Comparison of ENCODE assay signal across 7 cellular contexts in genomic region chr11:7020183-7020917, GRCh38. TPM values are rescaled to one million over a fixed set of nuclear protein-coding genes. Genes with fewer than 3 reads are reported as not detected.
DNase-seq lines count a peak whose midpoint lies in the region; ATAC-seq and TF ChIP-seq lines count a peak whose summit lies in the region.

A gene with protein sequence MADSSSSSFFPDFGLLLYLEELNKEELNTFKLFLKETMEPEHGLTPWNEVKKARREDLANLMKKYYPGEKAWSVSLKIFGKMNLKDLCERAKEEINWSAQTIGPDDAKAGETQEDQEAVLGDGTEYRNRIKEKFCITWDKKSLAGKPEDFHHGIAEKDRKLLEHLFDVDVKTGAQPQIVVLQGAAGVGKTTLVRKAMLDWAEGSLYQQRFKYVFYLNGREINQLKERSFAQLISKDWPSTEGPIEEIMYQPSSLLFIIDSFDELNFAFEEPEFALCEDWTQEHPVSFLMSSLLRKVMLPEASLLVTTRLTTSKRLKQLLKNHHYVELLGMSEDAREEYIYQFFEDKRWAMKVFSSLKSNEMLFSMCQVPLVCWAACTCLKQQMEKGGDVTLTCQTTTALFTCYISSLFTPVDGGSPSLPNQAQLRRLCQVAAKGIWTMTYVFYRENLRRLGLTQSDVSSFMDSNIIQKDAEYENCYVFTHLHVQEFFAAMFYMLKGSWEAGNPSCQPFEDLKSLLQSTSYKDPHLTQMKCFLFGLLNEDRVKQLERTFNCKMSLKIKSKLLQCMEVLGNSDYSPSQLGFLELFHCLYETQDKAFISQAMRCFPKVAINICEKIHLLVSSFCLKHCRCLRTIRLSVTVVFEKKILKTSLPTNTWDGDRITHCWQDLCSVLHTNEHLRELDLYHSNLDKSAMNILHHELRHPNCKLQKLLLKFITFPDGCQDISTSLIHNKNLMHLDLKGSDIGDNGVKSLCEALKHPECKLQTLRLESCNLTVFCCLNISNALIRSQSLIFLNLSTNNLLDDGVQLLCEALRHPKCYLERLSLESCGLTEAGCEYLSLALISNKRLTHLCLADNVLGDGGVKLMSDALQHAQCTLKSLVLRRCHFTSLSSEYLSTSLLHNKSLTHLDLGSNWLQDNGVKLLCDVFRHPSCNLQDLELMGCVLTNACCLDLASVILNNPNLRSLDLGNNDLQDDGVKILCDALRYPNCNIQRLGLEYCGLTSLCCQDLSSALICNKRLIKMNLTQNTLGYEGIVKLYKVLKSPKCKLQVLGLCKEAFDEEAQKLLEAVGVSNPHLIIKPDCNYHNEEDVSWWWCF (plus strand): TSS chr11:7020479. CDS start chr11:7038587, 18,108 bp downstream.
Gene ZNF214 (minus strand): TSS chr11:7020346. CDS start chr11:7002835, 17,511 bp downstream.

- H3K27ac ChIP-seq in Peyer's patch (peak within 1 kb of the TSS in 3 of 4 donors; percentile 41 to 73 (median 73)), smooth muscle cell (ENCODE audit: low read depth) (peak within 1 kb of the TSS; percentile 76)

- 4% methylated on average over 42 of the region's 47 CpGs for WGBS in smooth muscle cell (ENCODE audit: low lambda C conversion rate)

- H3K4me1 ChIP-seq in Peyer's patch, result peaks cover 0 to 3% (median 0%) of the 10 kb centered on the region in 4 donors
- peaks cover 12% of the 10 kb centered on the region for H3K4me1 ChIP-seq in smooth muscle cell (ENCODE audit: low read depth)

- H3K36me3 ChIP-seq in Peyer's patch, result no peaks in the 10 kb centered on the region
- H3K36me3 ChIP-seq in kidney epithelial cell (ENCODE audit: control insufficient read depth, insufficient read depth, low read length), result no peaks in the 10 kb centered on the region
- no peaks in the 10 kb centered on the region for H3K36me3 ChIP-seq in smooth muscle cell (ENCODE audit: low read depth)

- peak within 1 kb of the TSS; percentile 81 for H3K9ac ChIP-seq in smooth muscle cell (ENCODE audit: low read depth)

- H3K4me3 ChIP-seq in GM12864 (ENCODE audit: low read depth, low read length), result peak within 1 kb of the TSS; percentile 46
- peak within 1 kb of the TSS; percentile 29 to 82 (median 58) for H3K4me3 ChIP-seq in Peyer's patch
- peak within 1 kb of the TSS; percentile 66 for H3K4me3 ChIP-seq in kidney epithelial cell (ENCODE audit: low read depth, low read length)
- H3K4me3 ChIP-seq in smooth muscle cell, result peak within 1 kb of the TSS; percentile 89

- no peaks in the 10 kb centered on the region for H3F3A ChIP-seq in smooth muscle cell (ENCODE audit: low read depth)

- H4K20me1 ChIP-seq in smooth muscle cell (ENCODE audit: low read depth), result no peaks in the 10 kb centered on the region

- peak; percentile 7 for DNase-seq in GM12864 (ENCODE audit: low read depth)
- peak; percentile 47 to 97 (median 94) for DNase-seq in Peyer's patch
- peak; percentile 91 for DNase-seq in dedifferentiated amniotic fluid mesenchymal stem cell (ENCODE audit: extremely low spot score)
- peak; percentile 74 for DNase-seq in kidney epithelial cell (ENCODE audit: low read depth)
- peak; percentile 65 for DNase-seq in smooth muscle cell (lab: John Stamatoyannopoulos, UW; ENCODE audit: unreplicated experiment)
- DNase-seq in KG1 (lab: John Stamatoyannopoulos, UW), result no peak

- H2AFZ ChIP-seq in smooth muscle cell (ENCODE audit: low read depth), result peak within 1 kb of the TSS; percentile 98

- TF ChIP-seq POLR2A in Peyer's patch (IDR thresholded peaks at IDR 0.05), result no peak

- TF ChIP-seq CTCF in GM12864 (IDR thresholded peaks at IDR 0.05; ENCODE audit: low read depth, low read length, missing control alignments) (no peak), Peyer's patch (IDR thresholded peaks at IDR 0.05) (no peak), kidney epithelial cell (IDR thresholded peaks at IDR 0.05; ENCODE audit: insufficient read depth, low read length, poor library complexity, severe bottlenecking) (no peak), smooth muscle cell (IDR thresholded peaks at IDR 0.05; ENCODE audit: borderline replicate concordance, insufficient read depth, poor library complexity, severe bottlenecking) (no peak)

- H3K79me2 ChIP-seq in smooth muscle cell (ENCODE audit: low read depth), result no peaks in the 10 kb centered on the region

- H3K27me3 ChIP-seq in Peyer's patch (no peaks in the 10 kb centered on the region), kidney epithelial cell (ENCODE audit: control insufficient read depth, insufficient read depth, low read length) (no peaks in the 10 kb centered on the region), smooth muscle cell (ENCODE audit: low read depth) (peaks cover 6% of the 10 kb centered on the region)

- peak; percentile 73 for ATAC-seq in HG03442 (IDR thresholded peaks at IDR 0.05; ENCODE audit: unreplicated experiment)

- no peaks in the 10 kb centered on the region for H3K9me3 ChIP-seq in Peyer's patch
- H3K9me3 ChIP-seq in smooth muscle cell (replicated peaks; ENCODE audit: low read depth), result no peaks in the 10 kb centered on the region

- peak within 1 kb of the TSS; percentile 91 for H3K4me2 ChIP-seq in smooth muscle cell

RNA-seq across cellular contexts. Expression of the first gene that starts in this region (rescaled TPM):
- total RNA-seq in Peyer's patch (1 to 10 TPM in 1 of 4 donors, under 1 TPM in 1, not detected in 2; 0.27 to 1.7 TPM), kidney epithelial cell (not detected in 2 replicates), smooth muscle cell (0.13 TPM in 1 of 2 replicates, not detected in the other)
- polyA plus RNA-seq in smooth muscle cell, result 0.30 and 0.34 TPM in 2 replicates

RNA-seq across cellular contexts. Expression of gene ZNF214, which starts in this region (rescaled TPM):
- total RNA-seq in Peyer's patch (1 to 10 TPM in 3 of 4 donors, under 1 TPM in 1; 0.76 to 3.3 (median 1.7) TPM), kidney epithelial cell (2.5 and 4.0 TPM in 2 replicates), smooth muscle cell (3.5 and 4.3 TPM in 2 replicates)
- 1.8 and 3.1 TPM in 2 replicates for polyA plus RNA-seq in smooth muscle cell
